In the genomic region with DNA sequence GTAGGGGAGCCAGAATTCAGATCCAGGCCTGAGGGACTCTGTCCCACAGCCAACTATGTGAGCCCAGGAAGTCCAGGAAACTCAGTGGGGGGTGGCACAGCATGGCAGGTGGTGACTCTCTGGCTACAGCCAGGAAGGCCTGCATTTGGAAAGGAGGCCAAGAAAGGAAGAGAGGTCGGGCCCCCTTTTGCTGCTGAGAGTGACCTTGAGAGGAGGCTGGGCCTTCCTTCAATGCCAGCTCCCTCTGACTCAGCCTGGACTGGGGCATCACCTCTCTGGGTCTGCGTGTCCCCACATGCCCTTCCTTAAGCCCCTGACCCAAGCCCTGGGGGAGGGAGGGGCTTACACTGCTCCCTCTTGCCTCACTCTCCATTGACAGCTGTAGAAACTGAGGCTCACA, we compare ENCODE assay signal across 37 cellular contexts. TPM values are rescaled to one million over a fixed set of nuclear protein-coding genes. Genes with fewer than 3 reads are reported as not detected.
DNase-seq lines count a peak whose midpoint lies in the region; ATAC-seq lines count a peak whose summit lies in the region.
"Had no signal": no experiment of that assay in that cellular context is flagged by ENCODE, and none has a peak within 500 bp of the region (broad histone marks: within the 10 kb centered on the region; RNA-seq: fewer than 3 reads in every experiment).

No MANE protein-coding gene starts in this region.

- peaks cover 4% of the 10 kb centered on the region for H3K27me3 Mint-ChIP-seq in T-helper 17 cell

- no peak overlapping the region for H4K91ac ChIP-seq in mesenchymal stem cell (ENCODE audit: low read length)

- H3K4me1 Mint-ChIP-seq in T-helper 17 cell = no peaks in the 10 kb centered on the region
- H3K4me1 Mint-ChIP-seq: central memory CD8-positive, alpha-beta T cell; endodermal cell; stimulated activated effector memory CD8-positive, alpha-beta T cell treated with anti-CD3 and anti-CD28 coated beads, Interleukin-12 subunit alpha, Interleukin-12 subunit beta, amount 100 ng/mL, for 72 hours had no signal

- H3K79me1 ChIP-seq in mesenchymal stem cell (replicated peaks; ENCODE audit: low read length, poor library complexity, severe bottlenecking) = no peaks in the 10 kb centered on the region

- no peak overlapping the region for H2AFZ ChIP-seq in mesenchymal stem cell (ENCODE audit: low read depth, low read length)

- H4K20me1 ChIP-seq in BLaER1 = no peaks in the 10 kb centered on the region
- H4K20me1 ChIP-seq: BLaER1 treated with 17β-estradiol and CSF1 and Interleukin-3, amounts not matched to agents 10 nM and 100 nM had no signal

- H3K4me1 ChIP-seq in BLaER1 = peaks cover 12% of the 10 kb centered on the region
- H3K4me1 ChIP-seq in mesenchymal stem cell (ENCODE audit: control insufficient read depth, insufficient read depth, low read depth, low read length) = peaks cover 31% of the 10 kb centered on the region
- H3K4me1 ChIP-seq: prostate gland, sigmoid colon had no signal

- no peak overlapping the region for H3K4me3 ChIP-seq in BLaER1
- no peak overlapping the region for H3K4me3 ChIP-seq in mesenchymal stem cell (ENCODE audit: insufficient read depth in 1 of 2, low read depth in 1 of 2, low read length in 2 of 2)
- H3K4me3 ChIP-seq: BLaER1 treated with 17β-estradiol and CSF1 and Interleukin-3, amounts not matched to agents 10 nM and 100 nM; esophagus muscularis mucosa; prostate gland; sigmoid colon; SJSA1 had no signal

- H3K9me3 ChIP-seq in BLaER1 (no peaks in the 10 kb centered on the region), T-helper 17 cell (ENCODE audit: control insufficient read depth, low read length, poor library complexity, severe bottlenecking) (no peaks in the 10 kb centered on the region), mesenchymal stem cell (ENCODE audit: control insufficient read depth, low read length) (peaks cover 5% of the 10 kb centered on the region)
- H3K9me3 ChIP-seq: prostate gland, sigmoid colon had no signal

- DNase-seq in LHCN-M2 (ENCODE audit: low read depth) (peak; percentile 51), T-helper 17 cell (no peak), mesenchymal stem cell (no peak), KBM-7 (no peak), NCI-H2171 (lab: John Stamatoyannopoulos, UW) (no peak), C1 segment of cervical spinal cord (lab: John Stamatoyannopoulos, UW) (no peak)
- DNase-seq: activated CD4-positive, alpha-beta T cell treated with anti-CD3 and anti-CD28 coated beads, Interleukin-2, amount 50 U/mL, for 4 hours; activated naive CD4-positive, alpha-beta T cell treated with Interleukin-2 at 50 U/mL for 16 hours; activated T-cell treated with anti-CD3 and anti-CD28 coated beads, Interleukin-2, amount 50 U/mL, for 72 hours; COR-L47; dermis blood vessel endothelial cell; DMS79; endodermal cell; foreskin fibroblast; HCEC 1CT; head of caudate nucleus; Karpas-422; naive thymus-derived CD8-positive, alpha-beta T cell; NCI-H446; NCI-H774; nucleus accumbens; sigmoid colon; T-helper 1 cell; trophoblast cell had no signal

- WGBS in mesenchymal stem cell = 67% methylated on average over 2 of the region's 2 CpGs

- H3K27me3 ChIP-seq in BLaER1 = no peaks in the 10 kb centered on the region
- H3K27me3 ChIP-seq in mesenchymal stem cell (ENCODE audit: control insufficient read depth in 1 of 2, insufficient read depth in 1 of 2, low read length in 2 of 2) = peaks cover 0 to 25% of the 10 kb centered on the region in 2 experiments
- H3K27me3 ChIP-seq: BLaER1 treated with 17β-estradiol and CSF1 and Interleukin-3, amounts not matched to agents 10 nM and 100 nM; SJSA1 had no signal

- H3K9ac ChIP-seq in BLaER1 (no peak overlapping the region), mesenchymal stem cell (ENCODE audit: low read length) (no peak overlapping the region)

- H3K36me3 Mint-ChIP-seq in T-helper 17 cell (ENCODE audit: low read depth) = no peaks in the 10 kb centered on the region
- H3K36me3 Mint-ChIP-seq: stimulated activated effector memory CD8-positive, alpha-beta T cell treated with anti-CD3 and anti-CD28 coated beads, Interleukin-12 subunit alpha, Interleukin-12 subunit beta, amount 100 ng/mL, for 72 hours had no signal

- H3K4me2 ChIP-seq in BLaER1 = no peak overlapping the region
- no peak overlapping the region for H3K4me2 ChIP-seq in mesenchymal stem cell (ENCODE audit: low read length, poor library complexity, severe bottlenecking)

- in situ Hi-C loops in KBM-7 (cut with MboI; ENCODE audit: low pct_unique_long_range_greater_than_20kb, low sequenced_read_pairs) = no loop called here

- no peak overlapping the region for H2BK5ac ChIP-seq in mesenchymal stem cell (ENCODE audit: low read depth, low read length, poor library complexity, severe bottlenecking)

- peak overlapping the region; percentile 67 for H3K27ac Mint-ChIP-seq in T-helper 17 cell
- H3K27ac Mint-ChIP-seq: activated T-cell treated with anti-CD3 and anti-CD28 coated beads, Interleukin-2, amount 50 U/mL, for 72 hours; endodermal cell; stimulated activated effector memory CD8-positive, alpha-beta T cell treated with anti-CD3 and anti-CD28 coated beads, Interleukin-12 subunit alpha, Interleukin-12 subunit beta, amount 100 ng/mL, for 72 hours had no signal

- H3K4me3 Mint-ChIP-seq in T-helper 17 cell = no peak overlapping the region
- H3K4me3 Mint-ChIP-seq: activated T-cell treated with anti-CD3 and anti-CD28 coated beads, Interleukin-2, amount 50 U/mL, for 72 hours; central memory CD8-positive, alpha-beta T cell; endodermal cell; naive thymus-derived CD8-positive, alpha-beta T cell; stimulated activated effector memory CD8-positive, alpha-beta T cell treated with anti-CD3 and anti-CD28 coated beads, Interleukin-12 subunit alpha, Interleukin-12 subunit beta, amount 100 ng/mL, for 72 hours had no signal

- H3K18ac ChIP-seq in mesenchymal stem cell (ENCODE audit: low read depth in 1 of 2, low read length in 2 of 2) = no peak overlapping the region

- ATAC-seq in T-helper 17 cell (no peak), GM21576 (IDR thresholded peaks at IDR 0.05; ENCODE audit: unreplicated experiment) (no peak)
- ATAC-seq: activated T-cell treated with anti-CD3 and anti-CD28 coated beads, Interleukin-2, amount 50 U/mL, for 72 hours; HepG2; naive thymus-derived CD8-positive, alpha-beta T cell; stimulated activated effector memory CD8-positive, alpha-beta T cell treated with anti-CD3 and anti-CD28 coated beads, Interleukin-12 subunit alpha, Interleukin-12 subunit beta, amount 100 ng/mL, for 72 hours had no signal

- 0 out of 2 replicates have a peak overlapping the region, but pooled peaks have one; percentile 13 for H3K27ac ChIP-seq in BLaER1
- no peak overlapping the region for H3K27ac ChIP-seq in mesenchymal stem cell (ENCODE audit: low read length, poor library complexity, severe bottlenecking)
- H3K27ac ChIP-seq: BLaER1 treated with 17β-estradiol and CSF1 and Interleukin-3, amounts not matched to agents 10 nM and 100 nM; esophagus muscularis mucosa; prostate gland; sigmoid colon; SJSA1 had no signal

- no peak overlapping the region for H3K4ac ChIP-seq in mesenchymal stem cell (ENCODE audit: low read depth in 1 of 2, low read length in 2 of 2)

- H3K36me3 ChIP-seq in BLaER1 = no peaks in the 10 kb centered on the region
- no peaks in the 10 kb centered on the region for H3K36me3 ChIP-seq in mesenchymal stem cell (ENCODE audit: control insufficient read depth in 1 of 2, insufficient read depth in 2 of 2, low read depth in 1 of 2, low read length in 2 of 2)
- H3K36me3 ChIP-seq: BLaER1 treated with 17β-estradiol and CSF1 and Interleukin-3, amounts not matched to agents 10 nM and 100 nM; esophagus muscularis mucosa; prostate gland; sigmoid colon; SJSA1 had no signal

- no peak overlapping the region for H2BK15ac ChIP-seq in mesenchymal stem cell (ENCODE audit: low read depth, poor library complexity, severe bottlenecking)

- no peak overlapping the region for H4K8ac ChIP-seq in mesenchymal stem cell (ENCODE audit: low read length)

- no peak overlapping the region for H3K14ac ChIP-seq in mesenchymal stem cell (ENCODE audit: low read length in 2 of 2)

- H2AK5ac ChIP-seq in mesenchymal stem cell (ENCODE audit: low read length, severe bottlenecking) = peak overlapping the region; percentile 9

- no peak overlapping the region for H3K23ac ChIP-seq in mesenchymal stem cell (ENCODE audit: low read length in 2 of 2)

- no peak overlapping the region for H2BK120ac ChIP-seq in mesenchymal stem cell (ENCODE audit: low read depth, low read length)

- no peak overlapping the region for H2BK12ac ChIP-seq in mesenchymal stem cell (ENCODE audit: low read length in 2 of 2)

RNA-seq across cellular contexts. Expression of a gene that starts 6.4 kb away (rescaled TPM):
- total RNA-seq in LHCN-M2 (2014; rRNA removed) (0.34 TPM in 1 of 2 replicates, not detected in the other), T-helper 17 cell (not detected)
- 0.32 TPM for polyA plus RNA-seq in LHCN-M2 (2012)
- polyA plus RNA-seq in mesenchymal stem cell (2013, experiment 1 of 2) = not detected
- polyA plus RNA-seq in mesenchymal stem cell (2013, experiment 2 of 2) = not detected
- total RNA-seq: activated T-cell treated with anti-CD3 and anti-CD28 coated beads, Interleukin-2, amount 50 U/mL, for 72 hours; dermis blood vessel endothelial cell; endodermal cell; esophagus muscularis mucosa; HepG2; liver; naive thymus-derived CD8-positive, alpha-beta T cell; prostate gland; sigmoid colon; SJSA1; subcutaneous adipose tissue had no signal
- polyA plus RNA-seq: AG04450; HepG2; keratinocyte; liver; naive thymus-derived CD8-positive, alpha-beta T cell; sigmoid colon had no signal
